19 cellular contexts compared by ENCODE assay signal in genomic region chr6:155228549-155229166, GRCh38. TPM values are rescaled to one million over a fixed set of nuclear protein-coding genes. Genes with fewer than 3 reads are reported as not detected.
DNase-seq lines count a peak whose midpoint lies in the region; TF ChIP-seq lines count a peak whose summit lies in the region.
"Had no signal": no experiment of that assay in that cellular context is flagged by ENCODE, and none has a peak within 500 bp of the region (broad histone marks: within the 10 kb centered on the region; RNA-seq: fewer than 3 reads in every experiment).

No MANE protein-coding gene starts in this region.

- no peak overlapping the region for H2AFZ ChIP-seq in osteoblast (ENCODE audit: low read length)

- H3K27me3 ChIP-seq in osteoblast (ENCODE audit: insufficient read depth, low read length) = no peaks in the 10 kb centered on the region
- H3K27me3 ChIP-seq: heart right ventricle, pancreas, spleen had no signal

- H3K9me3 Mint-ChIP-seq in activated naive CD4-positive, alpha-beta T cell treated with anti-CD3 and anti-CD28 coated beads, Interleukin-2, amount 10 ng/mL, durations not matched to agents 7 days and 5 days = peaks cover 2% of the 10 kb centered on the region

- POLR2A ChIA-PET in RWPE1 (lab: Yijun Ruan, JAX; ENCODE audit: low non-redundant PET) = no interaction called here

- no peaks in the 10 kb centered on the region for H3K36me3 Mint-ChIP-seq in activated naive CD4-positive, alpha-beta T cell treated with anti-CD3 and anti-CD28 coated beads, Interleukin-2, amount 10 ng/mL, durations not matched to agents 7 days and 5 days

- peaks cover 12% of the 10 kb centered on the region for H3K4me1 ChIP-seq in osteoblast (ENCODE audit: insufficient read depth, low read length)
- H3K4me1 ChIP-seq: pancreas had no signal

- H3K9me3 ChIP-seq in osteoblast (ENCODE audit: low read depth, low read length) = no peaks in the 10 kb centered on the region
- H3K9me3 ChIP-seq: heart right ventricle, pancreas had no signal

- no peak overlapping the region for H3K4me2 ChIP-seq in osteoblast (ENCODE audit: insufficient read depth, low read length)

- no peak overlapping the region for H3K4me3 Mint-ChIP-seq in activated naive CD4-positive, alpha-beta T cell treated with anti-CD3 and anti-CD28 coated beads, Interleukin-2, amount 10 ng/mL, durations not matched to agents 7 days and 5 days
- H3K4me3 Mint-ChIP-seq: T-helper 17 cell had no signal

- no peaks in the 10 kb centered on the region for H3K36me3 ChIP-seq in osteoblast (ENCODE audit: insufficient read depth, low read length)
- H3K36me3 ChIP-seq: cardiac muscle cell, heart right ventricle, pancreas, spleen had no signal

- H3K4me3 ChIP-seq in AG10803 (ENCODE audit: low read length) (no peak overlapping the region), osteoblast (ENCODE audit: insufficient read depth, low read length) (no peak overlapping the region)
- H3K4me3 ChIP-seq: cardiac muscle cell, heart right ventricle, pancreas had no signal

- H3K79me2 ChIP-seq in osteoblast (ENCODE audit: insufficient read depth, low read length) = no peaks in the 10 kb centered on the region

- DNase-seq in AG10803 (ENCODE audit: low read depth) (peak; percentile 74), RWPE1 (ENCODE audit: low spot score) (no peak), fibroblast of gingiva (ENCODE audit: low read depth) (peak; percentile 64), osteoblast (ENCODE audit: insufficient read length, low spot score, missing footprints) (peak; percentile 54), UCSD-AML1 (lab: John Stamatoyannopoulos, UW; ENCODE audit: unreplicated experiment) (no peak), NCI-H82 treated with DMSO at 0.1 percent for 48 hours (lab: John Stamatoyannopoulos, UW; ENCODE audit: unreplicated experiment) (no peak)
- DNase-seq in effector CD8-positive, alpha-beta T cell (lab: John Stamatoyannopoulos, UW) = no peak
- DNase-seq in activated naive CD4-positive, alpha-beta T cell treated with anti-CD3 and anti-CD28 coated beads, Interleukin-2, amount 10 ng/mL, durations not matched to agents 7 days and 5 days = no peak
- DNase-seq: activated CD8-positive, alpha-beta memory T cell treated with anti-CD3 and anti-CD28 coated beads, Interleukin-2, amount 50 U/mL, for 4 hours; heart right ventricle; kidney; midbrain; NCI-H1092; NCI-H2171; pancreas; spleen; stimulated activated naive CD8-positive, alpha-beta T cell treated with anti-CD3 and anti-CD28 coated beads, Interleukin-15, Interleukin-2, amounts not matched to agents 100 U/mL and 50 U/mL, for 24 hours; T-helper 17 cell had no signal

- H3K27ac ChIP-seq in RWPE1 (peak overlapping the region; percentile 75), osteoblast (ENCODE audit: low read depth, low read length) (no peak overlapping the region)
- H3K27ac ChIP-seq: cardiac muscle cell, heart right ventricle, pancreas, spleen had no signal

- CTCF ChIA-PET in RWPE1 (lab: Yijun Ruan, JAX) = no interaction called here
- CTCF ChIA-PET in activated naive CD4-positive, alpha-beta T cell treated with anti-CD3 and anti-CD28 coated beads, Interleukin-2, amount 10 ng/mL, durations not matched to agents 7 days and 5 days (lab: Charles Lee) = interaction anchor here (0.8 kb wide), 1 partner anchor 19 kb away, joined by 3 read pairs; no protein-coding TSS in a partner anchor

- TF ChIP-seq CTCF in AG10803 (conservative IDR thresholded peaks at IDR 0.05; ENCODE audit: low read length) (no peak), RWPE1 (conservative IDR thresholded peaks at IDR 0.05; ENCODE audit: low read depth) (no peak), osteoblast (IDR thresholded peaks at IDR 0.05; ENCODE audit: extremely low read depth, low read depth, low read length) (no peak)

- H4K20me1 ChIP-seq in osteoblast (ENCODE audit: insufficient read depth, low read length) = peaks cover 2% of the 10 kb centered on the region

- H3K27ac Mint-ChIP-seq in activated naive CD4-positive, alpha-beta T cell treated with anti-CD3 and anti-CD28 coated beads, Interleukin-2, amount 10 ng/mL, durations not matched to agents 7 days and 5 days = no peak overlapping the region
- H3K27ac Mint-ChIP-seq: T-helper 17 cell had no signal

- no peaks in the 10 kb centered on the region for H3K27me3 Mint-ChIP-seq in activated naive CD4-positive, alpha-beta T cell treated with anti-CD3 and anti-CD28 coated beads, Interleukin-2, amount 10 ng/mL, durations not matched to agents 7 days and 5 days

- H3K4me1 Mint-ChIP-seq in activated naive CD4-positive, alpha-beta T cell treated with anti-CD3 and anti-CD28 coated beads, Interleukin-2, amount 10 ng/mL, durations not matched to agents 7 days and 5 days = peaks cover 10% of the 10 kb centered on the region

RNA-seq across cellular contexts. Expression of gene CLDN20, which starts 35.2 kb away (rescaled TPM):
- total RNA-seq in osteoblast = not detected in 2 replicates
- total RNA-seq: cardiac muscle cell, heart right ventricle, kidney, pancreas, spleen, T-helper 17 cell had no signal

Comparison
In these comparisons a context has a peak if more than half of its experiments do, and no peak if none do; other contexts are left out.
1. DNase-seq: peak in AG10803 (single experiment), fibroblast of gingiva (single experiment) and osteoblast (single experiment); none in RWPE1 (single experiment), UCSD-AML1 (single experiment), effector CD8-positive, alpha-beta T cell (single experiment), activated naive CD4-positive, alpha-beta T cell treated with anti-CD3 and anti-CD28 coated beads, Interleukin-2, amount 10 ng/mL, durations not matched to agents 7 days and 5 days (single experiment) and NCI-H82 treated with DMSO at 0.1 percent for 48 hours (single experiment).